ENCODE assay signal across 8 cellular contexts in the genomic region with DNA sequence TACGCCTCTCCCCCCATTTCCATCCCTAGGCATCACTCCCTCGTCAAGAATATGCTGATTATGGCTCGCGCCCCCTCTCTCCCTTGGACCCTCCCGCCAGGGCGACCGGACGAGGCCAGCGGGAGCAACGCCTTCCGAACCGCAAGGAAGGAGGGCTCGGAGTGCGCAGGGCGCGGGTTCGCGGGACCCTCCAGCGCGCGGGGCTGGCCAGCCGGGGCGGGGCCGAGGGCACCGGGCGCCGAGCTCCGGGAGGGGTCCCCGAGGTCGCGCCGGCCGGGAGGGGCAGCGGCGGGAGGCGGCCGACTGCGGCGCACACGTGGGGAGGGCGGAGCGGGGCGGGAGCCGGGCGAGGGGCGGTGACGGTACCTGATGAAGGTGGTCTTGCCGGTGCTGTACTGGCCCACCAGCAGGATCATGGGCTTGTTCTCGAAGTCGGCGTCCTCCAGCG. TPM values are rescaled to one million over a fixed set of nuclear protein-coding genes. Genes with fewer than 3 reads are reported as not detected.
A peak's percentile ranks its signal among the peaks of the same experiment; 100 is the strongest.
DNase-seq lines count a peak whose midpoint lies in the region; ATAC-seq and TF ChIP-seq lines count a peak whose summit lies in the region.

No MANE protein-coding gene starts in this region.

- H3K4me3 Mint-ChIP-seq in T-helper 2 cell treated with Interferon-gamma antibody and Interleukin-4, amounts not matched to agents 5 μg/mL and 100 μg/mL, for 36 hours = peak overlapping the region; percentile 90
- peak overlapping the region; percentile 96 for H3K4me3 Mint-ChIP-seq in neural crest cell

- H3K36me3 ChIP-seq in esophagus (ENCODE audit: control insufficient read depth in 2 of 2, insufficient read depth in 2 of 2, low read length in 1 of 2) = no peaks in the 10 kb centered on the region

- in situ Hi-C loops in G401 (cut with HindIII; ENCODE audit: low sequenced_read_pairs) = no loop called here

- H3K4me1 ChIP-seq in esophagus (ENCODE audit: control insufficient read depth in 2 of 2, insufficient read depth in 2 of 2, low read length in 1 of 2) = no peaks in the 10 kb centered on the region

- H3K9me3 ChIP-seq in esophagus (ENCODE audit: control insufficient read depth in 2 of 2, insufficient read depth in 1 of 2, low read depth in 1 of 2, low read length in 1 of 2) = no peaks in the 10 kb centered on the region

- H3K4me3 ChIP-seq in esophagus (ENCODE audit: low read depth in 1 of 2, low read length in 2 of 2) = peak overlapping the region; percentile 95 to 97

- no peaks in the 10 kb centered on the region for H3K36me3 Mint-ChIP-seq in T-helper 2 cell treated with Interferon-gamma antibody and Interleukin-4, amounts not matched to agents 5 μg/mL and 100 μg/mL, for 36 hours (ENCODE audit: low read depth)
- H3K36me3 Mint-ChIP-seq in neural crest cell (ENCODE audit: low read depth) = no peaks in the 10 kb centered on the region

- H3K9me3 Mint-ChIP-seq in T-helper 2 cell treated with Interferon-gamma antibody and Interleukin-4, amounts not matched to agents 5 μg/mL and 100 μg/mL, for 36 hours = no peaks in the 10 kb centered on the region
- H3K9me3 Mint-ChIP-seq in neural crest cell = no peaks in the 10 kb centered on the region

- no peaks in the 10 kb centered on the region for H3K27me3 ChIP-seq in esophagus (ENCODE audit: control insufficient read depth in 1 of 2, insufficient read depth in 2 of 2, low read length in 2 of 2)

- H3K27ac ChIP-seq in esophagus (ENCODE audit: low read depth in 2 of 2, low read length in 1 of 2) = peak overlapping the region; percentile 90 to 92

- TF ChIP-seq CTCF in neural crest cell (conservative IDR thresholded peaks at IDR 0.05) = no peak

- ATAC-seq in HG02588 (IDR thresholded peaks at IDR 0.05; ENCODE audit: unreplicated experiment) = peak; percentile 22

- DNase-seq in T-helper 2 cell treated with Interferon-gamma antibody and Interleukin-4, amounts not matched to agents 5 μg/mL and 100 μg/mL, for 36 hours (ENCODE audit: low spot score) = no peak
- DNase-seq in T-helper 2 cell = no peak
- DNase-seq in RPMI7951 (ENCODE audit: low read depth) = peak; percentile 10
- DNase-seq in neural crest cell (ENCODE audit: low read depth, low spot score) = peak; percentile 37
- no peak for DNase-seq in HuH-7.5 (ENCODE audit: low spot score)
- no peak for DNase-seq in G401 (ENCODE audit: low spot score)

- WGBS in esophagus, 2 donors = 0 to 2% methylated on average over 51 to 52 of the region's 52 CpGs

- H3K27me3 Mint-ChIP-seq in T-helper 2 cell treated with Interferon-gamma antibody and Interleukin-4, amounts not matched to agents 5 μg/mL and 100 μg/mL, for 36 hours (ENCODE audit: low read depth) = peaks cover 17% of the 10 kb centered on the region
- peaks cover 35% of the 10 kb centered on the region for H3K27me3 Mint-ChIP-seq in neural crest cell (ENCODE audit: low read depth)

- peak overlapping the region; percentile 89 for H3K27ac Mint-ChIP-seq in T-helper 2 cell treated with Interferon-gamma antibody and Interleukin-4, amounts not matched to agents 5 μg/mL and 100 μg/mL, for 36 hours
- no peak overlapping the region for H3K27ac Mint-ChIP-seq in neural crest cell (ENCODE audit: unreplicated experiment)

- H3K4me1 Mint-ChIP-seq in T-helper 2 cell treated with Interferon-gamma antibody and Interleukin-4, amounts not matched to agents 5 μg/mL and 100 μg/mL, for 36 hours (ENCODE audit: low read depth) = peaks cover 45% of the 10 kb centered on the region
- peaks cover 33% of the 10 kb centered on the region for H3K4me1 Mint-ChIP-seq in neural crest cell

RNA-seq across cellular contexts. Expression of gene EHD4, which starts 0.4 kb away (rescaled TPM):
- total RNA-seq in RPMI7951 (2014; rRNA removed; shearing (Covaris generic)) = 35.3 and 43.4 TPM in 2 replicates
- polyA plus RNA-seq in esophagus = 10 to 100 TPM; 12.7 to 13.4 TPM
- total RNA-seq in neural crest cell = 8.3 and 9.3 TPM in 2 replicates
- total RNA-seq in G401 (2014; rRNA removed; shearing (Covaris generic)) = 7.3 and 8.8 TPM in 2 replicates

RNA-seq across cellular contexts. Expression of gene PLA2G4E, which starts 48.9 kb away (rescaled TPM):
- not detected in 2 replicates for total RNA-seq in RPMI7951 (2014; rRNA removed; shearing (Covaris generic))
- polyA plus RNA-seq in esophagus = 1 to 10 TPM; 1.2 to 2.5 TPM
- total RNA-seq in neural crest cell = not detected in 2 replicates
- not detected in 2 replicates for total RNA-seq in G401 (2014; rRNA removed; shearing (Covaris generic))

Comparison
In these comparisons a context has a peak if more than half of its experiments do, and no peak if none do; other contexts are left out.
1. DNase-seq: peak in RPMI7951 (single experiment) and neural crest cell (single experiment); none in T-helper 2 cell treated with Interferon-gamma antibody and Interleukin-4, amounts not matched to agents 5 μg/mL and 100 μg/mL, for 36 hours (single experiment), T-helper 2 cell (0 of 5), HuH-7.5 (single experiment) and G401 (single experiment).